Comparison of ENCODE assay signal across 18 cellular contexts in genomic region chr21:31897311-31897710, GRCh38. TPM values are rescaled to one million over a fixed set of nuclear protein-coding genes. Genes with fewer than 3 reads are reported as not detected.
A peak's percentile ranks its signal among the peaks of the same experiment; 100 is the strongest.
DNase-seq lines count a peak whose midpoint lies in the region; TF ChIP-seq lines count a peak whose summit lies in the region.
"Had no signal": no experiment of that assay in that cellular context is flagged by ENCODE, and none has a peak within 500 bp of the region (broad histone marks: within the 10 kb centered on the region; RNA-seq: fewer than 3 reads in every experiment).

No MANE protein-coding gene starts in this region.

- H3K4me1 ChIP-seq in Peyer's patch (peaks cover 0 to 18% (median 0%) of the 10 kb centered on the region in 4 donors), transverse colon (peaks cover 0 to 29% (median 24%) of the 10 kb centered on the region in 4 donors), tibial artery (no peaks in the 10 kb centered on the region)

- WGBS in transverse colon (ENCODE audit: low coverage in 1 of 2), 2 donors: 63 to 78% methylated on average over 3 of the region's 3 CpGs

- intact Hi-C loops in transverse colon (cut with DNase I; ENCODE audit: low total_unique reads): no loop called here
- intact Hi-C loops in tibial artery (cut with DNase I; ENCODE audit: low total_unique reads): no loop called here

- TF ChIP-seq CTCF in Peyer's patch (IDR thresholded peaks at IDR 0.05): no peak
- TF ChIP-seq CTCF in transverse colon (IDR thresholded peaks at IDR 0.05): no peak
- TF ChIP-seq CTCF in tibial artery (IDR thresholded peaks at IDR 0.05): no peak

- H3K27ac ChIP-seq in Peyer's patch: peak overlapping the region in 3 of 4 donors; percentile 17 to 25 (median 20)
- peak overlapping the region; percentile 71 to 82 (median 80) for H3K27ac ChIP-seq in transverse colon
- no peak overlapping the region for H3K27ac ChIP-seq in tibial artery
- H3K27ac ChIP-seq: SJCRH30 had no signal

- no peak overlapping the region for H3K4me3 ChIP-seq in Peyer's patch
- no peak overlapping the region for H3K4me3 ChIP-seq in transverse colon
- no peak overlapping the region for H3K4me3 ChIP-seq in tibial artery
- H3K4me3 ChIP-seq: SJCRH30 had no signal

- in situ Hi-C loops in transverse colon (cut with MboI; ENCODE audit: low pct_ligation_motif_present in 1 of 4, low pct_unique_long_range_greater_than_20kb in 1 of 4, low sequenced_read_pairs in 3 of 4): no loop called here

- no peak for TF ChIP-seq EP300 in transverse colon (IDR thresholded peaks at IDR 0.05; ENCODE audit: low read depth)

- TF ChIP-seq POLR2A in Peyer's patch (IDR thresholded peaks at IDR 0.05): no peak
- no peak for TF ChIP-seq POLR2A in transverse colon (IDR thresholded peaks at IDR 0.05)

- H3K27me3 ChIP-seq in Peyer's patch: no peaks in the 10 kb centered on the region
- no peaks in the 10 kb centered on the region for H3K27me3 ChIP-seq in transverse colon
- peaks cover 0 to 6% of the 10 kb centered on the region in 2 donors for H3K27me3 ChIP-seq in tibial artery
- H3K27me3 ChIP-seq: SJCRH30 had no signal

- no peaks in the 10 kb centered on the region for H3K36me3 ChIP-seq in Peyer's patch
- no peaks in the 10 kb centered on the region for H3K36me3 ChIP-seq in transverse colon
- no peaks in the 10 kb centered on the region for H3K36me3 ChIP-seq in tibial artery

- H3K9me3 ChIP-seq in Peyer's patch: no peaks in the 10 kb centered on the region
- no peaks in the 10 kb centered on the region for H3K9me3 ChIP-seq in transverse colon
- H3K9me3 ChIP-seq in tibial artery: no peaks in the 10 kb centered on the region
- H3K9me3 ChIP-seq: SJCRH30 had no signal

- peak; percentile 71 for DNase-seq in GM04503 (ENCODE audit: low read depth)
- no peak for DNase-seq in Peyer's patch
- peak; percentile 44 for DNase-seq in islet precursor cell
- no peak for DNase-seq in transverse colon
- DNase-seq in tibial artery: no peak
- DNase-seq in NCI-H774 (lab: John Stamatoyannopoulos, UW): no peak
- no peak for DNase-seq in HuH-7 (ENCODE audit: low spot score)
- DNase-seq: ACHN; CD4-positive, CD25-positive, alpha-beta regulatory T cell; COR-L47; DMS 273 treated with DMSO at 0.1 percent for 48 hours; DND-41; Kasumi-1; NCI-H1092 treated with DMSO at 0.1 percent for 48 hours; NCI-H146; NCI-H2081; SJCRH30 had no signal

RNA-seq across cellular contexts. Expression of gene HUNK, which starts 24.5 kb away (rescaled TPM):
- total RNA-seq in Peyer's patch (1 to 10 TPM; 1.6 to 7.0 (median 3.4) TPM), transverse colon (1 to 10 TPM; 1.8 to 6.7 (median 3.9) TPM)
- total RNA-seq: CD4-positive, CD25-positive, alpha-beta regulatory T cell; HT-29 had no signal

Comparison
In these comparisons a context has a peak if more than half of its experiments do, and no peak if none do; other contexts are left out.
1. DNase-seq: peak in GM04503 (single experiment) and islet precursor cell (single experiment); none in Peyer's patch (0 of 3), transverse colon (single experiment), tibial artery (0 of 2), NCI-H774 (single experiment) and HuH-7 (single experiment).
2. H3K27ac ChIP-seq: peak in Peyer's patch (3 of 4) and transverse colon (4 of 4); none in tibial artery (0 of 2).